In the genomic region with DNA sequence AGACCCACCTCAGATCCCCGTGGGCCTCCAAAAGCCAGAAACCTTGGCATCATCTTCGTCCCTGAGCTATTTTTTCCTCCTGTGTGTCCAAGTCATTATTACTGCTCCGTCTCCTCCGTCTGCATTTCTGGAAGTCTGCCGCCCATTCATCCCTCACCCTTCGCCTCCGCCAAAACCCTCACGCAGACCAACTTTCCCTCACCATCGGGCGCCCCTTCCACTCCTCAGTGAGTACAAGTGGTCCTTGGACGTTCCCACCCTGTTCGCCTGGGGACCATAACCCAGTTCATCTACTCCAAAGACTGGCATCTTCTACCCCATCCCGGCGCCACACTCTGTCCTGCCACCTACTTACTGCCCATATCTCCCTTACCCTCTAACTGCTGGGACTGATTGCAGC, we compare ENCODE assay signal across 2 cellular contexts.
TF ChIP-seq lines count a peak whose summit lies in the region.

No MANE protein-coding gene starts in this region.

TF ChIP-seq in SK-N-SH, 30 proteins besides CTCF, POLR2A, EP300 and RAD21 (continued from another document):
- TF ChIP-seq FOXM1 (IDR thresholded peaks at IDR 0.05; ENCODE audit: low read depth): no peak
- TF ChIP-seq GATA2 (CRISPR knock-in tag; IDR thresholded peaks at IDR 0.05): no peak
- TF ChIP-seq TEAD4 (IDR thresholded peaks at IDR 0.05; ENCODE audit: borderline replicate concordance, insufficient read depth): no peak
- TF ChIP-seq TCF12 (IDR thresholded peaks at IDR 0.05): no peak
- TF ChIP-seq MEF2A (IDR thresholded peaks at IDR 0.05; ENCODE audit: borderline replicate concordance, low read depth): no peak
- no peak for TF ChIP-seq MXI1 (IDR thresholded peaks at IDR 0.05; ENCODE audit: low read depth, low read length)
- TF ChIP-seq, protein P1, sequence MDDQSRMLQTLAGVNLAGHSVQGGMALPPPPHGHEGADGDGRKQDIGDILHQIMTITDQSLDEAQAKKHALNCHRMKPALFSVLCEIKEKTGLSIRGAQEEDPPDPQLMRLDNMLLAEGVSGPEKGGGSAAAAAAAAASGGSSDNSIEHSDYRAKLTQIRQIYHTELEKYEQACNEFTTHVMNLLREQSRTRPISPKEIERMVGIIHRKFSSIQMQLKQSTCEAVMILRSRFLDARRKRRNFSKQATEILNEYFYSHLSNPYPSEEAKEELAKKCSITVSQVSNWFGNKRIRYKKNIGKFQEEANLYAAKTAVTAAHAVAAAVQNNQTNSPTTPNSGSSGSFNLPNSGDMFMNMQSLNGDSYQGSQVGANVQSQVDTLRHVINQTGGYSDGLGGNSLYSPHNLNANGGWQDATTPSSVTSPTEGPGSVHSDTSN (IDR thresholded peaks at IDR 0.05): no peak
- TF ChIP-seq YY1 (IDR thresholded peaks at IDR 0.05; ENCODE audit: low read depth): no peak
- TF ChIP-seq EZH2phosphoT487 (IDR thresholded peaks at IDR 0.05; ENCODE audit: borderline replicate concordance, low read depth): no peak
- TF ChIP-seq, protein P2, sequence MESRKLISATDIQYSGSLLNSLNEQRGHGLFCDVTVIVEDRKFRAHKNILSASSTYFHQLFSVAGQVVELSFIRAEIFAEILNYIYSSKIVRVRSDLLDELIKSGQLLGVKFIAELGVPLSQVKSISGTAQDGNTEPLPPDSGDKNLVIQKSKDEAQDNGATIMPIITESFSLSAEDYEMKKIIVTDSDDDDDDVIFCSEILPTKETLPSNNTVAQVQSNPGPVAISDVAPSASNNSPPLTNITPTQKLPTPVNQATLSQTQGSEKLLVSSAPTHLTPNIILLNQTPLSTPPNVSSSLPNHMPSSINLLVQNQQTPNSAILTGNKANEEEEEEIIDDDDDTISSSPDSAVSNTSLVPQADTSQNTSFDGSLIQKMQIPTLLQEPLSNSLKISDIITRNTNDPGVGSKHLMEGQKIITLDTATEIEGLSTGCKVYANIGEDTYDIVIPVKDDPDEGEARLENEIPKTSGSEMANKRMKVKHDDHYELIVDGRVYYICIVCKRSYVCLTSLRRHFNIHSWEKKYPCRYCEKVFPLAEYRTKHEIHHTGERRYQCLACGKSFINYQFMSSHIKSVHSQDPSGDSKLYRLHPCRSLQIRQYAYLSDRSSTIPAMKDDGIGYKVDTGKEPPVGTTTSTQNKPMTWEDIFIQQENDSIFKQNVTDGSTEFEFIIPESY (IDR thresholded peaks at IDR 0.05; ENCODE audit: borderline replicate concordance, low read depth): no peak
- TF ChIP-seq RFX5 (IDR thresholded peaks at IDR 0.05; ENCODE audit: low read length): no peak
- TF ChIP-seq SIN3A (IDR thresholded peaks at IDR 0.05; ENCODE audit: borderline replicate concordance, low read depth, low read length): no peak

TF ChIP-seq in SK-N-SH treated with all-trans-retinoic acid at 6 μM for 48 hours, 23 proteins besides CTCF, POLR2A, EP300 and RAD21 (continued from another document):
- TF ChIP-seq, protein P3, sequence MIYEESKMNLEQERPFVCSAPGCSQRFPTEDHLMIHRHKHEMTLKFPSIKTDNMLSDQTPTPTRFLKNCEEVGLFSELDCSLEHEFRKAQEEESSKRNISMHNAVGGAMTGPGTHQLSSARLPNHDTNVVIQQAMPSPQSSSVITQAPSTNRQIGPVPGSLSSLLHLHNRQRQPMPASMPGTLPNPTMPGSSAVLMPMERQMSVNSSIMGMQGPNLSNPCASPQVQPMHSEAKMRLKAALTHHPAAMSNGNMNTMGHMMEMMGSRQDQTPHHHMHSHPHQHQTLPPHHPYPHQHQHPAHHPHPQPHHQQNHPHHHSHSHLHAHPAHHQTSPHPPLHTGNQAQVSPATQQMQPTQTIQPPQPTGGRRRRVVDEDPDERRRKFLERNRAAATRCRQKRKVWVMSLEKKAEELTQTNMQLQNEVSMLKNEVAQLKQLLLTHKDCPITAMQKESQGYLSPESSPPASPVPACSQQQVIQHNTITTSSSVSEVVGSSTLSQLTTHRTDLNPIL (CRISPR knock-in tag; IDR thresholded peaks at IDR 0.05; ENCODE audit: low read depth): no peak
TF ChIP-seq in SK-N-SH treated with all-trans-retinoic acid at 6 μM for 48 hours: peak in this region for 0.
